In the genomic region with DNA sequence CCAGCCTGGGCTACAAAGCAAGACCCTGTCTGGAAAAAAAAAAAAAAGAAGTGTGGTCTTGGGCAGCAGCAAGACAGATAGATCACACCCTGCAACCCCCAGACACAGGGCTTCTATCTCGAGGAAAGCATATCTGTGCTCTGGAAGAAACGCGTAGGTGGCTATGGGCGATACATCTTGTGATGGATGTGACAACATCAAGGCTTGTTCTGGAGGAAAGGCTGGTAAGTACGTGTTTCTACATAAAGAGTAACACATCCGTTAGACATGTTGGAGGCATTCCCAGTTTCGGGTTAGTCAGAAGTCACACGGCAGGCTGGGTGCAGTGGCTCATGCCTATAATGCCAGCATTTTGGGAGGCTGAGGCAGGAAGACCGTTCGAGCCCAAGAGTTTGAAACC, we compare ENCODE assay signal across 8 cellular contexts. TPM values are rescaled to one million over a fixed set of nuclear protein-coding genes. Genes with fewer than 3 reads are reported as not detected.
DNase-seq lines count a peak whose midpoint lies in the region; ATAC-seq and TF ChIP-seq lines count a peak whose summit lies in the region.

No MANE protein-coding gene starts in this region.

- no peak for TF ChIP-seq POLR2A in transverse colon (IDR thresholded peaks at IDR 0.05)

- H3K9me3 ChIP-seq in adipocyte (ENCODE audit: control insufficient read depth, low read length) = no peaks in the 10 kb centered on the region
- H3K9me3 ChIP-seq in transverse colon = no peaks in the 10 kb centered on the region

- DNase-seq in AG09319 (ENCODE audit: extremely low read depth, low read depth) (peak; percentile 81), HUDEP-2 (lab: John Stamatoyannopoulos, UW; ENCODE audit: unreplicated experiment in 76 of 76) (peak in 66 of 76 experiments; percentile 21 to 96 (median 78)), adipocyte (ENCODE audit: low read depth) (peak; percentile 93), inferior parietal cortex (ENCODE audit: extremely low spot score) (peak; percentile 79), transverse colon (peak; percentile 23), NCI-H345 treated with DMSO at 0.1 percent for 48 hours (lab: John Stamatoyannopoulos, UW; ENCODE audit: unreplicated experiment) (no peak), NCI-H510A treated with DMSO at 0.1 percent for 48 hours (lab: John Stamatoyannopoulos, UW) (no peak)

- H3K4me3 ChIP-seq in adipocyte (ENCODE audit: low read length) (no peak overlapping the region), transverse colon (no peak overlapping the region)

- peaks cover 5% of the 10 kb centered on the region for H3K36me3 ChIP-seq in adipocyte (ENCODE audit: control insufficient read depth, insufficient read depth, low read length, severe bottlenecking)
- H3K36me3 ChIP-seq in transverse colon = no peaks in the 10 kb centered on the region

- peak overlapping the region in 1 of 4 donors; percentile 21 for H3K27ac ChIP-seq in transverse colon

- H3K4me1 ChIP-seq in adipocyte (ENCODE audit: control insufficient read depth, insufficient read depth, low read length) (peaks cover 12% of the 10 kb centered on the region), transverse colon (peaks cover 0 to 6% (median 3%) of the 10 kb centered on the region in 4 donors)

- TF ChIP-seq CTCF in AG09319 (IDR thresholded peaks at IDR 0.05; ENCODE audit: low read depth, low read length) (no peak), transverse colon (IDR thresholded peaks at IDR 0.05) (no peak)

- TF ChIP-seq EP300 in transverse colon (IDR thresholded peaks at IDR 0.05; ENCODE audit: low read depth) = no peak

- in situ Hi-C loops in transverse colon (cut with MboI; ENCODE audit: low pct_ligation_motif_present in 1 of 4, low pct_unique_long_range_greater_than_20kb in 1 of 4, low sequenced_read_pairs in 3 of 4) = no loop called here

- no peak for ATAC-seq in GM21526 (IDR thresholded peaks at IDR 0.05; ENCODE audit: low FRiP score, unreplicated experiment)

- no peaks in the 10 kb centered on the region for H3K27me3 ChIP-seq in adipocyte (replicated peaks; ENCODE audit: control insufficient read depth, insufficient read depth, low read length)
- peaks cover 3% of the 10 kb centered on the region for H3K27me3 ChIP-seq in transverse colon

- H3K9ac ChIP-seq in adipocyte (ENCODE audit: low read length) = no peak overlapping the region

- intact Hi-C loops in transverse colon (cut with DNase I; ENCODE audit: low total_unique reads) = no loop called here

- WGBS in transverse colon (ENCODE audit: low coverage in 1 of 2), 2 donors = 19 to 20% methylated on average over 4 to 10 of the region's 10 CpGs

RNA-seq across cellular contexts. Expression of a gene that starts 6.6 kb away (rescaled TPM):
- 1 to 10 TPM in 2 of 4 donors, not detected in 2; 3.4 to 4.9 TPM for total RNA-seq in transverse colon

RNA-seq across cellular contexts. Expression of a gene that starts 26.8 kb away (rescaled TPM):
- total RNA-seq in transverse colon = 100 to 1,000 TPM; 135 to 196 (median 174) TPM

RNA-seq across cellular contexts. Expression of a gene that starts 27.8 kb away (rescaled TPM):
- total RNA-seq in transverse colon = 100 to 1,000 TPM in 2 of 4 donors, 10 to 100 TPM in 2; 74.5 to 152 (median 112) TPM

RNA-seq across cellular contexts. Expression of a gene that starts 28.4 kb away (rescaled TPM):
- not detected for total RNA-seq in transverse colon

RNA-seq across cellular contexts. Expression of a gene that starts 38.2 kb away (rescaled TPM):
- 1,000 to 10,000 TPM; 3,057 to 3,935 (median 3,837) TPM for total RNA-seq in transverse colon

Comparison
In these comparisons a context has a peak if more than half of its experiments do, and no peak if none do; other contexts are left out.
1. DNase-seq: peak in AG09319 (single experiment), HUDEP-2 (66 of 76), adipocyte (single experiment), inferior parietal cortex (single experiment) and transverse colon (single experiment); none in NCI-H345 treated with DMSO at 0.1 percent for 48 hours (single experiment) and NCI-H510A treated with DMSO at 0.1 percent for 48 hours (single experiment).